1 cellular context compared by ENCODE assay signal in the genomic region with DNA sequence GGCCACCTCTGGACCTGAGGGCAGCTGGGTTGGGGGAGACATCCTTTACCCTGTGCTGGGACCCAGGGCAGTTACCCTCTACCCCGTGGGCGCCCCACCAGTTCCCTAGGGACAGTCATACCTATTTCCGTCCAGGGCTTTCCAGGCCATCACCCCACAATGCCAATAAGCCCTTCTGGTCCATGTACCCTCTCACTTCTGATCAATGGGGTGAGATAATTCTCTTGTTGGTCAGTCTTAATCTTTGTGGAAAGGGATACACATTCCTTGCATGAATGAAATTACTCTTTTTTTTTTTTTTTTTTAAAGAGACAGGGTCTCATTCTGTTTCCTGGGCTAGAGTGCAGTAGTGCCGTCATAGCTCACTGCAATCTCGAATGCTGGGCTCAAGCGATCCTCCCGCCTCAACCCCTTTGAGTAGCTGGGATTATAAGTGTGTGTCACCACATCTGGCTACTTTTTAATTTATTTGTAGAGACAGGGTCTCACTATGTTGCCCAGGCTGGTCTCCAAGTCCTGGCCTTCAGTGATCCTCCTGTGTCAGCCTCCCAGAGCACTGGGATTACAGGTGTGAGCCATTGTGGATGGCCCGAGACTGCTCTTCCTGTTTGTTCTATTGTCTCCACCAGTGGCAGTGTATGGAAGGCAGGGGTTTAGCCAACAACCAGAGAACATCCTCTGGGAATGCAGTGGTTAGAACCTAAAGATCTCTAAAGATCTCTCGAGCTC.
TF ChIP-seq lines count a peak whose summit lies in the region.

No MANE protein-coding gene starts in this region.

TF ChIP-seq in H1, 55 proteins besides CTCF, POLR2A, EP300 and RAD21:
- TF ChIP-seq MAFK (IDR thresholded peaks at IDR 0.05; ENCODE audit: low read depth, low read length): no peak
- no peak for TF ChIP-seq RXRA (IDR thresholded peaks at IDR 0.05; ENCODE audit: insufficient read depth, low read depth, low read length)
- no peak for TF ChIP-seq SIN3A (conservative IDR thresholded peaks at IDR 0.05 in 1 of 2, IDR thresholded peaks at IDR 0.05 in 1 of 2; ENCODE audit: low read depth in 1 of 2, low read length in 2 of 2)
- no peak for TF ChIP-seq CREB1 (IDR thresholded peaks at IDR 0.05)
- no peak for TF ChIP-seq NRF1 (IDR thresholded peaks at IDR 0.05; ENCODE audit: low read depth, low read length)
- no peak for TF ChIP-seq TAF7 (optimal IDR thresholded peaks at IDR 0.05; ENCODE audit: borderline replicate concordance, low read depth, low read length)
- no peak for TF ChIP-seq CEBPB (IDR thresholded peaks at IDR 0.05; ENCODE audit: low read depth, low read length)
- TF ChIP-seq KDM1A (IDR thresholded peaks at IDR 0.05; ENCODE audit: borderline replicate concordance, low read length): no peak
